Comparison of ENCODE assay signal across 14 cellular contexts in the genomic region with DNA sequence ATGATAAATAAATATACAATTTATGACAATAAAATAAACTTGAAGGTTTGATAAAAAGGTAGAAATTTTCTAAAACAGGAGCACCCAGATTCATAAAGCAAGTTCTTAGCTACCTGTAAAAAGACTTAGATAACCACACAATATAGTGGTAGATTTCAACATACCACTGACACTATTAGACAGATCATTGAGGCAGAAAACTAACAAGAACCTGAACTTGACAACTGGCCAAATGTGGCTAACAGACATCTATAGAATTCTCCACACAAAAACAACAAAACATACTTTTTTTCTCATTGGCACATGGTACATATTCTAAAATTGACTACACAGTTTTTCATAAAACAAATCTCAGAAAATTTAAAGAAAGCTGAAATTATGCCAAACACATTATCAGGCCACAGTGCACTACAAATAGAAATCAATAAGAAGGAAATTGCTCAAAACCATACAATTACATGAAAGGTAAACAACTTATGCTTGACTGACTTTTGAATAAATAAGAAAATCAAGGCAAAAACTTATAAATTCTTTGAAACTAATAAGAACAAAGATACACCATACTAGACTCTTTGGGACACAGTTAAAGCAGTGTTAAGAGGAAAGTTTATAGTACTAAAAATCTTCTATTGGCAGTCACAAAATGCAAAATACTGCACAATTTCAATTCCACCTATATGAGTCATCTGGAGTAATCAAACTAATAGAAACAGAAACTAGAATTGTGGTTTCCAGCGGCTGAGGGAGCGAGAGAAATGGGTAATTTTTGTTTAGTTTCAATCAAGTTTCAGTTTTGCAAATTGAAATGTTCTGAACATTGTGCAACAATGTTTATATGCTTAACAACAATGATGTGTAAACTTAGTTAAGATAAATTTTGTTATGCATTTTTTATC.
DNase-seq lines count a peak whose midpoint lies in the region; ATAC-seq and TF ChIP-seq lines count a peak whose summit lies in the region.
"Had no signal": no experiment of that assay in that cellular context is flagged by ENCODE, and none has a peak within 500 bp of the region (broad histone marks: within the 10 kb centered on the region; RNA-seq: fewer than 3 reads in every experiment).

No MANE protein-coding gene starts in this region.

- ATAC-seq in GM21825 (IDR thresholded peaks at IDR 0.05; ENCODE audit: unreplicated experiment) = peak; percentile 92
- peak; percentile 79 for ATAC-seq in HG03469 (IDR thresholded peaks at IDR 0.05; ENCODE audit: unreplicated experiment)
- no peak for ATAC-seq in HG03521 (IDR thresholded peaks at IDR 0.05; ENCODE audit: unreplicated experiment)

- H3K4me3 Mint-ChIP-seq in mesothelial cell of epicardium = no peak overlapping the region
- H3K4me3 Mint-ChIP-seq: activated T-cell treated with anti-CD3 and anti-CD28 coated beads, Interleukin-2, amount 50 U/mL, for 24 hours; dendritic cell treated with granulocyte-macrophage colony-stimulating factor and Interleukin-4, amounts not matched to agents 40 ng/mL and 50 ng/mL, for 4 days; naive B cell; T-helper 1 cell treated with Interleukin-12 subunit alpha and Interleukin-12 subunit beta and Interleukin-4 antibody, amounts not matched to agents 30 μg/mL and 1 μg/mL, for 36 hours had no signal

- no peak for TF ChIP-seq CTCF in mesothelial cell of epicardium (IDR thresholded peaks at IDR 0.05; ENCODE audit: unreplicated experiment)

- no peaks in the 10 kb centered on the region for H3K36me3 Mint-ChIP-seq in mesothelial cell of epicardium
- H3K36me3 Mint-ChIP-seq: naive B cell had no signal

- H3K4me1 Mint-ChIP-seq in mesothelial cell of epicardium = no peaks in the 10 kb centered on the region
- H3K4me1 Mint-ChIP-seq: naive B cell had no signal

- H3K27me3 Mint-ChIP-seq in mesothelial cell of epicardium (ENCODE audit: low read depth) = no peaks in the 10 kb centered on the region
- H3K27me3 Mint-ChIP-seq: dendritic cell treated with granulocyte-macrophage colony-stimulating factor and Interleukin-4, amounts not matched to agents 40 ng/mL and 50 ng/mL, for 4 days; naive B cell had no signal

- peak; percentile 2 for DNase-seq in stimulated activated CD4-positive, alpha-beta T cell treated with anti-CD3 and anti-CD28 coated beads, Interleukin-15, amount 100 ng/mL, for 24 hours
- DNase-seq in stimulated activated CD4-positive, alpha-beta T cell treated with anti-CD3 and anti-CD28 coated beads, Interleukin-2, amount 100 ng/mL, for 48 hours = no peak
- DNase-seq in renal cortical epithelial cell (ENCODE audit: low read depth) = peak; percentile 6
- DNase-seq in effector CD8-positive, alpha-beta T cell (lab: John Stamatoyannopoulos, UW) = no peak
- no peak for DNase-seq in mesothelial cell of epicardium (ENCODE audit: low spot score in 2 of 2, unreplicated experiment in 2 of 2)
- DNase-seq: activated T-cell treated with anti-CD3 and anti-CD28 coated beads, Interleukin-2, amount 50 U/mL, for 24 hours; hippocampal formation; naive B cell; NCI-H69 had no signal

- H3K27ac Mint-ChIP-seq in mesothelial cell of epicardium = no peak overlapping the region
- H3K27ac Mint-ChIP-seq: activated T-cell treated with anti-CD3 and anti-CD28 coated beads, Interleukin-2, amount 50 U/mL, for 24 hours; dendritic cell treated with granulocyte-macrophage colony-stimulating factor and Interleukin-4, amounts not matched to agents 40 ng/mL and 50 ng/mL, for 4 days; naive B cell; T-helper 1 cell treated with Interleukin-12 subunit alpha and Interleukin-12 subunit beta and Interleukin-4 antibody, amounts not matched to agents 30 μg/mL and 1 μg/mL, for 36 hours had no signal

- H3K9me3 Mint-ChIP-seq in mesothelial cell of epicardium = peaks cover 69% of the 10 kb centered on the region
- H3K9me3 Mint-ChIP-seq: activated T-cell treated with anti-CD3 and anti-CD28 coated beads, Interleukin-2, amount 50 U/mL, for 24 hours; T-helper 1 cell treated with Interleukin-12 subunit alpha and Interleukin-12 subunit beta and Interleukin-4 antibody, amounts not matched to agents 30 μg/mL and 1 μg/mL, for 36 hours had no signal

Comparison
In these comparisons a context has a peak if more than half of its experiments do, and no peak if none do; other contexts are left out.
1. DNase-seq: peak in stimulated activated CD4-positive, alpha-beta T cell treated with anti-CD3 and anti-CD28 coated beads, Interleukin-15, amount 100 ng/mL, for 24 hours (single experiment) and renal cortical epithelial cell (single experiment); none in stimulated activated CD4-positive, alpha-beta T cell treated with anti-CD3 and anti-CD28 coated beads, Interleukin-2, amount 100 ng/mL, for 48 hours (0 of 2), effector CD8-positive, alpha-beta T cell (single experiment) and mesothelial cell of epicardium (0 of 2).